11 cellular contexts compared by ENCODE assay signal in the genomic region with DNA sequence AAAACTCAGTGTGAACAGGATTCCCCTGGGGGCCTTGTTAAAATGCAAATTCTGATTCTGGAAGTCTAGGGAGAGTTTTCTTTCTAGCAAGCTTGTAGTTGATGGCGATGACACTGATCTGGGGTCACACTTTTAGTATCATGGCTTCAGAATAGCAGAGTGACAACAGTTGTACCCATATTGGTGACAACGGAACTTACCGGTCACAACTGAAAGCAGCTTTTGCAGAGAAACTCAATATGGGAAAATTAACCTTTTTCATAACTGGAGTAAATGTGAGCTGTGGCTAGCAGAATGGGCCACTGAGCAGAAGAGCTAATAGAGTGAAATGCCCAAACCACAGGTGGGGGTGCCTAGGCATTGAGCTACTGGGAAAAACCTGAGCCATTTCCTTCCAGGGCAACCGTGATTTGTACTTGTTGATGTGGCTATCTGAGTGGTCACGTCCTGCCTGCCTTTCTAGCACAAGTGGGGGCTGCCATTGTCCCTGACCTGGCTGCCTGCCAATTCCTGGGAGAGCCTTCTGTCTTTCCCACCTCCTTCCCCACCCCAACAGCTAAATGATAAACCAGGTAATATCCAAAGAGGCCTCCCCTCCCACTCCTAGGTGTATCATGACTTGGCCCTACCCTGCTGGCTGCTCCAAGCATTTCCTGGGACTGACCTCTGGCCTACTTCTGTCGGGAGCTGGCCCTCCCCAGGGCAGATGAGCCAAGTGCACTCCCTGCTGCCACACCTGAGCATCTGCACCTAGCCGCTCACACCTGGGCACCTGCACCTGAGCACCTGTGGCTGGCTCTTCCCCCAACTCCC. TPM values are rescaled to one million over a fixed set of nuclear protein-coding genes. Genes with fewer than 3 reads are reported as not detected.
DNase-seq lines count a peak whose midpoint lies in the region; ATAC-seq and TF ChIP-seq lines count a peak whose summit lies in the region.
"Had no signal": no experiment of that assay in that cellular context is flagged by ENCODE, and none has a peak within 500 bp of the region (broad histone marks: within the 10 kb centered on the region; RNA-seq: fewer than 3 reads in every experiment).

No MANE protein-coding gene starts in this region.

- ATAC-seq in HG03025 (IDR thresholded peaks at IDR 0.05; ENCODE audit: low FRiP score, unreplicated experiment) (peak; percentile 56), WTC11 (peak; percentile 94), HG02973 (IDR thresholded peaks at IDR 0.05; ENCODE audit: unreplicated experiment) (no peak)

- no peak overlapping the region for H3K4me3 ChIP-seq in coronary artery
- H3K4me3 ChIP-seq: esophagus muscularis mucosa had no signal

- no peaks in the 10 kb centered on the region for H3K36me3 Mint-ChIP-seq in WTC11

- no peaks in the 10 kb centered on the region for H3K27me3 Mint-ChIP-seq in WTC11 (ENCODE audit: low read depth)

- peak overlapping the region; percentile 91 for H3K27ac Mint-ChIP-seq in WTC11
- H3K27ac Mint-ChIP-seq: activated naive CD4-positive, alpha-beta T cell treated with anti-CD3 and anti-CD28 coated beads for 36 hours had no signal

- TF ChIP-seq CTCF in C4-2B (conservative IDR thresholded peaks at IDR 0.05) (peak; percentile 7; the same call in 1 of the 2 replicates), WTC11 (IDR thresholded peaks at IDR 0.05) (no peak), coronary artery (IDR thresholded peaks at IDR 0.05) (no peak)

- H3K27ac ChIP-seq in C4-2B (no peak overlapping the region), coronary artery (no peak overlapping the region)
- H3K27ac ChIP-seq: esophagus muscularis mucosa had no signal

- peaks cover 50% of the 10 kb centered on the region for H3K4me1 Mint-ChIP-seq in WTC11

- H3K4me3 Mint-ChIP-seq in WTC11, result peak overlapping the region; percentile 27
- H3K4me3 Mint-ChIP-seq: activated naive CD4-positive, alpha-beta T cell treated with anti-CD3 and anti-CD28 coated beads for 36 hours had no signal

- POLR2A ChIA-PET in WTC11 (lab: Charles Lee), result no interaction called here

- peaks cover 4% of the 10 kb centered on the region; the same call in 1 of the 2 replicates for H3K9me3 Mint-ChIP-seq in WTC11
- H3K9me3 Mint-ChIP-seq: activated naive CD4-positive, alpha-beta T cell treated with anti-CD3 and anti-CD28 coated beads for 36 hours had no signal

- peak; percentile 3 for DNase-seq in GM19238 (ENCODE audit: insufficient read length, low spot score)
- DNase-seq in WTC11 (ENCODE audit: low spot score), result peak; percentile 70
- no peak for DNase-seq in coronary artery (ENCODE audit: low spot score)
- no peak for DNase-seq in GF-D8 (lab: John Stamatoyannopoulos, UW)
- DNase-seq in NCI-H226, result no peak
- DNase-seq: activated naive CD4-positive, alpha-beta T cell treated with anti-CD3 and anti-CD28 coated beads for 36 hours had no signal

- CTCF ChIA-PET in WTC11 (lab: Charles Lee), result interaction anchor here (1.0 to 1.9 kb wide), 8 partner anchors 34 to 472 kb away, joined by 3 to 13 read pairs (median 6); no protein-coding TSS in a partner anchor

TF ChIP-seq in WTC11, 78 proteins besides CTCF, POLR2A, EP300 and RAD21:
- TF ChIP-seq FOXP1 (CRISPR knock-in tag; IDR thresholded peaks at IDR 0.05; ENCODE audit: borderline replicate concordance) (peak; percentile 24; the same call in 1 of the 2 replicates), ZNF423 (CRISPR knock-in tag; IDR thresholded peaks at IDR 0.05) (peak; percentile 48; the same call in 1 of the 2 replicates), MYBL2 (CRISPR knock-in tag; IDR thresholded peaks at IDR 0.05) (no peak)

RNA-seq across cellular contexts. Expression of a gene that starts 1.7 kb away (rescaled TPM):
- total RNA-seq in WTC11 (2021), result not detected in 3 replicates
- total RNA-seq: activated naive CD4-positive, alpha-beta T cell treated with anti-CD3 and anti-CD28 coated beads for 36 hours; esophagus muscularis mucosa; myocyte had no signal

Comparison
In these comparisons a context has a peak if more than half of its experiments do, and no peak if none do; other contexts are left out.
1. DNase-seq: peak in GM19238 (single experiment) and WTC11 (single experiment); none in coronary artery (single experiment), GF-D8 (single experiment) and NCI-H226 (single experiment).